In the genomic region with DNA sequence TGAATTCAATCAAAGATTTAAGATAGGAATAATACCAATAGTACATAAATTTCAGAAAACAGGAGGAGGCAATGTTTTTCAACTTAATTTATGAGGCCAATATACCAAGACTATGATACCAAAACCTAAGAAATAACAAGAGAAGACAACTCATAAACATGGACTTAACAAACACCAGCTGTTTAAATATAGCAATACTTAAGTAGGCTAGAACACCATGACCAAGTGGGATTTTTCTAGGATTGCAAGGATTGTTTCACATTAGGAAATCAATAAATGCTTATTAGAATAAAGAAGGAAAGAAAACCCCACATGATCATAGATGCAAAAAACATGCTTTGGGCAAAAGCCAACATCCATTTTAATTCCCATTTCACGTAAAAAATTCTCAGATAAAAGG, we compare ENCODE assay signal across 28 cellular contexts.
"Had no signal": no experiment of that assay in that cellular context is flagged by ENCODE, and none has a peak within 500 bp of the region (broad histone marks: within the 10 kb centered on the region; RNA-seq: fewer than 3 reads in every experiment).

No MANE protein-coding gene starts in this region.

- H3K27me3 ChIP-seq: colonic mucosa, esophagus squamous epithelium, neural progenitor cell, right lobe of liver, suprapubic skin, transverse colon, upper lobe of right lung, uterus had no signal

- H3K27me3 Mint-ChIP-seq: dendritic cell treated with granulocyte-macrophage colony-stimulating factor and Interleukin-4, amounts not matched to agents 40 ng/mL and 50 ng/mL, for 4 days; natural killer cell treated with Interleukin-12 subunit alpha and Interleukin-12 subunit beta and Interleukin-15 and Interleukin-18, amount 100 ng/mL, for 72 hours; progenitor cell of endocrine pancreas had no signal

- DNase-seq: colonic mucosa; effector CD8-positive, alpha-beta T cell; endodermal cell; erythroblast; esophagus squamous epithelium; hypothalamus; immature natural killer cell; mesenchymal stem cell; mucosa of descending colon; naive B cell; right lobe of liver; small intestine; stimulated activated CD4-positive, alpha-beta T cell treated with anti-CD3 and anti-CD28 coated beads, Interleukin-15, amount 100 ng/mL, for 24 hours; stimulated activated CD4-positive, alpha-beta T cell treated with anti-CD3 and anti-CD28 coated beads, Interleukin-4, amount 100 ng/mL, for 1 hour; stimulated activated CD8-positive, alpha-beta memory T cell treated with anti-CD3 and anti-CD28 coated beads, Interleukin-4, amount 100 ng/mL, for 48 hours; stimulated activated naive CD4-positive, alpha-beta T cell; stimulated activated naive CD8-positive, alpha-beta T cell treated with anti-CD3 and anti-CD28 coated beads, Interleukin-15, amount 100 ng/mL, for 72 hours; transverse colon; upper lobe of right lung; uterus had no signal

- H3K9ac ChIP-seq: neural progenitor cell, parathyroid adenoma had no signal

- H3K27ac Mint-ChIP-seq: dendritic cell treated with granulocyte-macrophage colony-stimulating factor and Interleukin-4, amounts not matched to agents 40 ng/mL and 50 ng/mL, for 4 days; endodermal cell; immature natural killer cell; mesothelial cell of epicardium; naive B cell; natural killer cell treated with Interleukin-12 subunit alpha and Interleukin-12 subunit beta and Interleukin-15 and Interleukin-18, amount 100 ng/mL, for 72 hours; neural progenitor cell; progenitor cell of endocrine pancreas; stimulated activated naive CD8-positive, alpha-beta T cell treated with anti-CD3 and anti-CD28 coated beads, Interleukin-15, amount 100 ng/mL, for 72 hours had no signal

- H3K9me3 ChIP-seq: colonic mucosa, esophagus squamous epithelium, mucosa of descending colon, right lobe of liver, suprapubic skin, transverse colon, upper lobe of right lung, uterus had no signal

- H3K36me3 ChIP-seq: colonic mucosa, esophagus squamous epithelium, neural progenitor cell, right lobe of liver, suprapubic skin, transverse colon, upper lobe of right lung, uterus had no signal

- H3K4me1 ChIP-seq: colonic mucosa, esophagus squamous epithelium, neural progenitor cell, parathyroid adenoma, right lobe of liver, suprapubic skin, transverse colon, upper lobe of right lung, uterus had no signal

- H3K4me1 Mint-ChIP-seq: immature natural killer cell; naive B cell; neural progenitor cell; stimulated activated naive CD8-positive, alpha-beta T cell treated with anti-CD3 and anti-CD28 coated beads, Interleukin-15, amount 100 ng/mL, for 72 hours had no signal

- H3K4me3 ChIP-seq: colonic mucosa, esophagus squamous epithelium, mucosa of descending colon, neural progenitor cell, right lobe of liver, suprapubic skin, transverse colon, upper lobe of right lung, uterus had no signal

- ATAC-seq: left lobe of liver; mucosa of descending colon; natural killer cell treated with Interleukin-12 subunit alpha and Interleukin-12 subunit beta and Interleukin-15 and Interleukin-18, amount 100 ng/mL, for 72 hours; right lobe of liver; stimulated activated naive CD8-positive, alpha-beta T cell treated with anti-CD3 and anti-CD28 coated beads, Interleukin-15, amount 100 ng/mL, for 72 hours; upper lobe of right lung had no signal

- H3K4me3 Mint-ChIP-seq: dendritic cell treated with granulocyte-macrophage colony-stimulating factor and Interleukin-4, amounts not matched to agents 40 ng/mL and 50 ng/mL, for 4 days; endodermal cell; immature natural killer cell; mesothelial cell of epicardium; naive B cell; natural killer cell treated with Interleukin-12 subunit alpha and Interleukin-12 subunit beta and Interleukin-15 and Interleukin-18, amount 100 ng/mL, for 72 hours; neural progenitor cell; stimulated activated naive CD8-positive, alpha-beta T cell treated with anti-CD3 and anti-CD28 coated beads, Interleukin-15, amount 100 ng/mL, for 72 hours had no signal

- H3K36me3 Mint-ChIP-seq: immature natural killer cell, mesothelial cell of epicardium, naive B cell, neural progenitor cell had no signal
